In the genomic region with DNA sequence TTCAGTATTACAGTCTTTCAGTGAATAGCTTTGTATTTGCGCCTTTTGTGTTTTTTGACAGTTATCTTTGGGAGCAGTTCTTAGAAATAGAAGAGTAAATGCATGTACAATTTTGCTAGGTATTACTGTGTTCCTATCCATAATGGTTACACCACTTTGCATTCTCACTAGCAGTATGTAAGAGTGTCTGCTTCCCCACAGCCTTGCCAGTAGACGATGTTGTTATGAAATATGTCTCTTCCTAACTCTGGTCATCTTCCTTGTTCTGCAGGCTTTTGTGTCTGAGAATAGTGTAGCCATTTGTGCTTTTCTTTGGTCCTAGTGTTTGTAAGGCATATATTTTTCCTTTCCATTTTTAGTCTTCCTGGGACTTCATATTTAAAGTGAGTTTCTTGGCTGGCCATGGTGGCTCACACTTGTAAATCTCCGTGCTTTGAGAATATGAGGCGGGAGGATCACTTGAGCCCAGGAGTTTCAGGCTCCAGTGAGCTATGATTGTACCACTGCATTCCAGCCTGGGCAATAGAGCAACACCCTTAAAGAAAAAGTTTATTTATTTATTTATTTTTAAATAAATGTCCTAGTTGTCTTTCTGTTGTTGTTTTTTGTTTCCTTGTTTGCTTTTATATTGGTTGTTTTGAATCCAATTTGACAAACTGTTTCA, we compare ENCODE assay signal across 17 cellular contexts.
DNase-seq lines count a peak whose midpoint lies in the region; ATAC-seq and TF ChIP-seq lines count a peak whose summit lies in the region.
"Had no signal": no experiment of that assay in that cellular context is flagged by ENCODE, and none has a peak within 500 bp of the region (broad histone marks: within the 10 kb centered on the region; RNA-seq: fewer than 3 reads in every experiment).

No MANE protein-coding gene starts in this region.

- peaks cover 25% of the 10 kb centered on the region for H3K4me1 ChIP-seq in psoas muscle

- peak; percentile 78 to 96 (median 87) for ATAC-seq in psoas muscle
- ATAC-seq in HG03045 (IDR thresholded peaks at IDR 0.05; ENCODE audit: unreplicated experiment) = no peak
- no peak for ATAC-seq in GM21390 (IDR thresholded peaks at IDR 0.05; ENCODE audit: unreplicated experiment)
- ATAC-seq: stimulated activated memory B cell treated with anti-CD40 and anti-IgM and Interleukin-4, amounts not matched to agents 10 μg/mL and 1 μg/mL and 100 μg/mL, for 72 hours had no signal

- no peak overlapping the region for H3K4me3 ChIP-seq in NB4 (ENCODE audit: low read depth, low read length)
- no peak overlapping the region for H3K4me3 ChIP-seq in fibroblast of pulmonary artery (replicated peaks; ENCODE audit: low read depth, low read length)
- peak overlapping the region; percentile 39 for H3K4me3 ChIP-seq in psoas muscle
- H3K4me3 ChIP-seq: PC-9 had no signal

- no peaks in the 10 kb centered on the region for H3K27me3 ChIP-seq in psoas muscle (ENCODE audit: insufficient read depth in 3 of 3, low read length in 2 of 3)

- TF ChIP-seq POLR2A in NB4 (IDR thresholded peaks at IDR 0.05; ENCODE audit: extremely low read depth, insufficient read length) = no peak

- TF ChIP-seq CTCF in NB4 (IDR thresholded peaks at IDR 0.05; ENCODE audit: low read depth, low read length) (no peak), fibroblast of pulmonary artery (IDR thresholded peaks at IDR 0.05; ENCODE audit: low read length, missing control alignments) (no peak), psoas muscle (IDR thresholded peaks at IDR 0.05) (no peak)

- H3K9me3 ChIP-seq in psoas muscle = no peaks in the 10 kb centered on the region

- WGBS in psoas muscle, 3 donors = 42 to 52% (median 52%) methylated on average over 4 of the region's 4 CpGs

- DNase-seq in GM03348 (ENCODE audit: low spot score) (peak; percentile 6), NB4 (ENCODE audit: low read depth) (peak; percentile 11), fibroblast of pulmonary artery (ENCODE audit: low read depth) (peak; percentile 38), psoas muscle (no peak), NCI-H1436 treated with DMSO at 0.1 percent for 48 hours (lab: John Stamatoyannopoulos, UW) (no peak), COLO668 (lab: John Stamatoyannopoulos, UW; ENCODE audit: unreplicated experiment) (no peak)
- DNase-seq: activated CD4-positive, alpha-beta T cell treated with anti-CD3 and anti-CD28 coated beads for 1 hour; activated T-cell treated with anti-CD3 and anti-CD28 coated beads, Interleukin-2, amount 50 U/mL, for 1 hour; C1 segment of cervical spinal cord; NCI-H2081 treated with DMSO at 0.1 percent for 48 hours; NCI-H82; PC-9; Right ventricle myocardium superior; stimulated activated CD4-positive, alpha-beta T cell treated with anti-CD3 and anti-CD28 coated beads, Interleukin-4, amount 100 ng/mL, for 1 hour had no signal

- H3K27ac ChIP-seq in psoas muscle = peak overlapping the region; percentile 58
- H3K27ac ChIP-seq: PC-9 had no signal

- intact Hi-C loops in psoas muscle (cut with DNase I) = no loop called here

- no peaks in the 10 kb centered on the region for H3K36me3 ChIP-seq in psoas muscle (ENCODE audit: insufficient read depth in 1 of 2, low read depth in 1 of 2)

Comparison
In these comparisons a context has a peak if more than half of its experiments do, and no peak if none do; other contexts are left out.
1. DNase-seq: peak in GM03348 (single experiment), NB4 (single experiment) and fibroblast of pulmonary artery (single experiment); none in psoas muscle (0 of 2), NCI-H1436 treated with DMSO at 0.1 percent for 48 hours (single experiment) and COLO668 (single experiment).
2. ATAC-seq: peak in psoas muscle (4 of 4); none in HG03045 (single experiment) and GM21390 (single experiment).